In the genomic region with DNA sequence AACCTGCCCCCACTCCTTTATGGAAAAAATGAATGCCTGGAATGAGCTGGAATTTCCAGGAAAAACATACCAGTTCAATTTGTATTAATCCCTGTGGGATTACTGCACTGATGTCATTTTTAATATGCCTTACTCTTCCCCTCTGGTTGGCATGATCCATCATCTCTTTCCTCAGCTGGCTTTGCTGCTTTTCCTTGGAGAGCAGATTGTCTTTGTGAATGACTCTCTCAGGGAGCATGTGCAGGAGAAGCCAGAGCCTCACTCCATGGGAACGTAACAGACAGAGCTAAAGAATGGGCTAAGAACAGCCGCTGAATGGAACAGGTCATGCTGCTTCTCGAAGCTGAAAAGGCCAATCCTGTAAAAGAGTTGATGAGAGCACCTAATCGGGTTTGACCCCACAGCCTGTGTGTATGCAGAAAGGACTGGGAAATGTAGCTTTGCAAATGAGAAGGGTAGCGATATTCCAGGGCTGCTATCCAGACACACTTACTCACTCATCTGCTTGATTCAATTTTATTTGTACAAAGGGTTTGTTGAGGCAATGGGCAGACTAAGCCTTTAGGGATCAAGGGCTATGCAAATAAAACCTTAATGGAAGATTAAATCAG, we compare ENCODE assay signal across 13 cellular contexts. TPM values are rescaled to one million over a fixed set of nuclear protein-coding genes. Genes with fewer than 3 reads are reported as not detected.
DNase-seq lines count a peak whose midpoint lies in the region; ATAC-seq and TF ChIP-seq lines count a peak whose summit lies in the region.
"Had no signal": no experiment of that assay in that cellular context is flagged by ENCODE, and none has a peak within 500 bp of the region (broad histone marks: within the 10 kb centered on the region; RNA-seq: fewer than 3 reads in every experiment).

No MANE protein-coding gene starts in this region.

- TF ChIP-seq CTCF in fibroblast of villous mesenchyme (IDR thresholded peaks at IDR 0.05; ENCODE audit: insufficient read depth, low read depth, low read length) (no peak), psoas muscle (IDR thresholded peaks at IDR 0.05) (no peak), tibial nerve (IDR thresholded peaks at IDR 0.05) (no peak)

- peak; percentile 70 for DNase-seq in GM03348 (ENCODE audit: low spot score)
- peak; percentile 74 for DNase-seq in SK-N-DZ (ENCODE audit: low spot score)
- peak; percentile 44 for DNase-seq in fibroblast of villous mesenchyme (ENCODE audit: low read depth)
- DNase-seq in psoas muscle, result no peak
- no peak for DNase-seq in amniotic stem cell (lab: John Stamatoyannopoulos, UW)
- no peak for DNase-seq in tibial nerve (ENCODE audit: low spot score in 2 of 2)
- no peak for DNase-seq in immature natural killer cell
- DNase-seq: activated CD4-positive, alpha-beta T cell treated with anti-CD3 and anti-CD28 coated beads, Interleukin-2, amount 10 ng/mL, durations not matched to agents 7 days and 5 days; Karpas-422; PC-9; small intestine had no signal

- peaks cover 0 to 6% (median 2%) of the 10 kb centered on the region in 6 donors for H3K9me3 Mint-ChIP-seq in immature natural killer cell

- H3K36me3 Mint-ChIP-seq in immature natural killer cell, result peaks cover 0 to 2% (median 0%) of the 10 kb centered on the region in 3 donors

- H3K4me1 ChIP-seq in psoas muscle, result peaks cover 44% of the 10 kb centered on the region
- H3K4me1 ChIP-seq in tibial nerve, result peaks cover 0 to 17% (median 4%) of the 10 kb centered on the region in 4 donors

- intact Hi-C loops in psoas muscle (cut with DNase I), result no loop called here

- H3K4me1 Mint-ChIP-seq in immature natural killer cell, result no peaks in the 10 kb centered on the region
- H3K4me1 Mint-ChIP-seq: activated CD4-positive, alpha-beta T cell treated with anti-CD3 and anti-CD28 coated beads, Interleukin-2, amount 10 ng/mL, durations not matched to agents 7 days and 5 days had no signal

- H3K4me3 Mint-ChIP-seq in immature natural killer cell, result no peak overlapping the region
- H3K4me3 Mint-ChIP-seq: activated CD4-positive, alpha-beta T cell treated with anti-CD3 and anti-CD28 coated beads, Interleukin-2, amount 10 ng/mL, durations not matched to agents 7 days and 5 days; stimulated activated naive CD8-positive, alpha-beta T cell treated with anti-CD3 and anti-CD28 coated beads, Interleukin-15, Interleukin-2, amounts not matched to agents 100 ng/mL and 50 ng/mL, for 24 hours had no signal

- no peak overlapping the region for H3K27ac Mint-ChIP-seq in immature natural killer cell
- H3K27ac Mint-ChIP-seq: activated CD4-positive, alpha-beta T cell treated with anti-CD3 and anti-CD28 coated beads, Interleukin-2, amount 10 ng/mL, durations not matched to agents 7 days and 5 days; stimulated activated naive CD8-positive, alpha-beta T cell treated with anti-CD3 and anti-CD28 coated beads, Interleukin-15, Interleukin-2, amounts not matched to agents 100 ng/mL and 50 ng/mL, for 24 hours had no signal

- H3K27me3 Mint-ChIP-seq in immature natural killer cell (ENCODE audit: low read depth in 3 of 3), result peaks cover 4 to 10% (median 9%) of the 10 kb centered on the region in 3 donors

- H3K4me3 ChIP-seq in fibroblast of villous mesenchyme (ENCODE audit: low read depth, low read length) (no peak overlapping the region), psoas muscle (no peak overlapping the region), tibial nerve (no peak overlapping the region)
- H3K4me3 ChIP-seq: PC-9 had no signal

- H3K27me3 ChIP-seq in psoas muscle (ENCODE audit: insufficient read depth in 3 of 3, low read length in 2 of 3) (no peaks in the 10 kb centered on the region), tibial nerve (no peaks in the 10 kb centered on the region)

- H3K27ac ChIP-seq in psoas muscle (peak overlapping the region; percentile 59), tibial nerve (peak overlapping the region in 1 of 4 donors; percentile 50)
- H3K27ac ChIP-seq: PC-9 had no signal

- WGBS in psoas muscle, 3 donors, result 21 to 24% (median 23%) methylated on average over 5 of the region's 5 CpGs
- 12 to 31% methylated on average over 5 of the region's 5 CpGs for WGBS in tibial nerve, 2 donors

- TF ChIP-seq EP300 in tibial nerve (IDR thresholded peaks at IDR 0.05), result no peak

- TF ChIP-seq POLR2A in tibial nerve (IDR thresholded peaks at IDR 0.05), result no peak

- H3K9me3 ChIP-seq in psoas muscle (no peaks in the 10 kb centered on the region), tibial nerve (no peaks in the 10 kb centered on the region)

- H3K36me3 ChIP-seq in psoas muscle (ENCODE audit: insufficient read depth in 1 of 2, low read depth in 1 of 2) (no peaks in the 10 kb centered on the region), tibial nerve (no peaks in the 10 kb centered on the region)

- ATAC-seq in psoas muscle, result peak; percentile 69 to 89 (median 83)
- no peak for ATAC-seq in HG03135 (IDR thresholded peaks at IDR 0.05; ENCODE audit: unreplicated experiment)

RNA-seq across cellular contexts. Expression of a gene that starts 20.7 kb away (rescaled TPM):
- polyA plus RNA-seq in SK-N-DZ (2014; cell fraction: cytosol; rRNA removed), result 97.6 and 136 TPM in 2 replicates
- 53.3 and 63.6 TPM in 2 replicates for polyA plus RNA-seq in SK-N-DZ (2014; cell fraction: nucleus; rRNA removed)
- total RNA-seq in fibroblast of villous mesenchyme (75.6 and 99.5 TPM in 2 replicates), psoas muscle (100 to 1,000 TPM in 3 of 4 donors, 10 to 100 TPM in 1; 74.1 to 427 (median 339) TPM), tibial nerve (100 to 1,000 TPM; 152 to 458 (median 204) TPM)
- polyA plus RNA-seq in psoas muscle (100 to 1,000 TPM; 221 to 393 (median 338) TPM), immature natural killer cell (10 to 100 TPM; 16.1 to 28.7 (median 27.4) TPM)

Comparison
In these comparisons a context has a peak if more than half of its experiments do, and no peak if none do; other contexts are left out.
1. DNase-seq: peak in GM03348 (single experiment), SK-N-DZ (single experiment) and fibroblast of villous mesenchyme (single experiment); none in psoas muscle (0 of 2), amniotic stem cell (single experiment), tibial nerve (0 of 2) and immature natural killer cell (0 of 3).